ENCODE assay signal across 10 cellular contexts in genomic region chr16:1003551-1004347, GRCh38. TPM values are rescaled to one million over a fixed set of nuclear protein-coding genes. Genes with fewer than 3 reads are reported as not detected.
DNase-seq lines count a peak whose midpoint lies in the region; ATAC-seq and TF ChIP-seq lines count a peak whose summit lies in the region.
"Had no signal": no experiment of that assay in that cellular context is flagged by ENCODE, and none has a peak within 500 bp of the region (broad histone marks: within the 10 kb centered on the region; RNA-seq: fewer than 3 reads in every experiment).

No MANE protein-coding gene starts in this region.

- TF ChIP-seq CTCF in transverse colon (IDR thresholded peaks at IDR 0.05), result no peak

- no peak overlapping the region for H3K27ac ChIP-seq in transverse colon

- no peaks in the 10 kb centered on the region for H3K9me3 Mint-ChIP-seq in T-helper 1 cell treated with Interleukin-12 subunit alpha and Interleukin-12 subunit beta and Interleukin-4 antibody, amounts not matched to agents 30 μg/mL and 1 μg/mL, for 36 hours
- H3K9me3 Mint-ChIP-seq: IgD-negative memory B cell had no signal

- H3K4me1 Mint-ChIP-seq in T-helper 1 cell treated with Interleukin-12 subunit alpha and Interleukin-12 subunit beta and Interleukin-4 antibody, amounts not matched to agents 30 μg/mL and 1 μg/mL, for 36 hours (ENCODE audit: low read depth), result peaks cover 6% of the 10 kb centered on the region

- ATAC-seq in GM19463 (IDR thresholded peaks at IDR 0.05; ENCODE audit: unreplicated experiment), result no peak
- ATAC-seq in HG03135 (IDR thresholded peaks at IDR 0.05; ENCODE audit: unreplicated experiment), result no peak

- peaks cover 21% of the 10 kb centered on the region for H3K27me3 ChIP-seq in transverse colon

- no peak for TF ChIP-seq EP300 in transverse colon (IDR thresholded peaks at IDR 0.05; ENCODE audit: low read depth)

- H3K4me3 Mint-ChIP-seq in T-helper 1 cell treated with Interleukin-12 subunit alpha and Interleukin-12 subunit beta and Interleukin-4 antibody, amounts not matched to agents 30 μg/mL and 1 μg/mL, for 36 hours, result peak overlapping the region; percentile 44
- H3K4me3 Mint-ChIP-seq: IgD-negative memory B cell had no signal

- no peak overlapping the region for H3K4me3 ChIP-seq in transverse colon

- DNase-seq in Daoy (ENCODE audit: low read depth), result peak; percentile 76
- peak; percentile 59 for DNase-seq in activated naive CD4-positive, alpha-beta T cell treated with anti-CD3 and anti-CD28 coated beads, Interleukin-2, amount 50 U/mL, for 16 hours
- peak; percentile 31 to 42 for DNase-seq in stimulated activated CD4-positive, alpha-beta T cell treated with anti-CD3 and anti-CD28 coated beads, Interleukin-12 subunit alpha, Interleukin-12 subunit beta, amount 100 ng/mL, for 24 hours (ENCODE audit: low read depth in 2 of 2)
- DNase-seq in NCI-H82 treated with DMSO at 0.1 percent for 48 hours (lab: John Stamatoyannopoulos, UW; ENCODE audit: unreplicated experiment), result no peak
- no peak for DNase-seq in transverse colon
- DNase-seq: NCI-H526 had no signal

- TF ChIP-seq POLR2A in transverse colon (IDR thresholded peaks at IDR 0.05), result no peak

- H3K4me1 ChIP-seq in transverse colon, result peaks cover 0 to 6% (median 1%) of the 10 kb centered on the region in 4 donors

- H3K36me3 ChIP-seq in transverse colon, result no peaks in the 10 kb centered on the region

- H3K36me3 Mint-ChIP-seq in T-helper 1 cell treated with Interleukin-12 subunit alpha and Interleukin-12 subunit beta and Interleukin-4 antibody, amounts not matched to agents 30 μg/mL and 1 μg/mL, for 36 hours (ENCODE audit: low read depth), result no peaks in the 10 kb centered on the region
- H3K36me3 Mint-ChIP-seq: IgD-negative memory B cell had no signal

- H3K27ac Mint-ChIP-seq in T-helper 1 cell treated with Interleukin-12 subunit alpha and Interleukin-12 subunit beta and Interleukin-4 antibody, amounts not matched to agents 30 μg/mL and 1 μg/mL, for 36 hours, result no peak overlapping the region
- H3K27ac Mint-ChIP-seq: IgD-negative memory B cell had no signal

- in situ Hi-C loops in transverse colon (cut with MboI; ENCODE audit: low pct_ligation_motif_present in 1 of 4, low pct_unique_long_range_greater_than_20kb in 1 of 4, low sequenced_read_pairs in 3 of 4), result no loop called here

- WGBS in transverse colon (ENCODE audit: low coverage in 1 of 2), 2 donors, result 59% methylated on average over 17 of the region's 33 CpGs; no CpG with 5 or more reads in 1 of the 2 donors

- intact Hi-C loops in transverse colon (cut with DNase I; ENCODE audit: low total_unique reads), result no loop called here

- H3K9me3 ChIP-seq in transverse colon, result no peaks in the 10 kb centered on the region

- peaks cover 19% of the 10 kb centered on the region for H3K27me3 Mint-ChIP-seq in T-helper 1 cell treated with Interleukin-12 subunit alpha and Interleukin-12 subunit beta and Interleukin-4 antibody, amounts not matched to agents 30 μg/mL and 1 μg/mL, for 36 hours (ENCODE audit: low read depth)

RNA-seq across cellular contexts. Expression of gene SOX8, which starts 22.2 kb away (rescaled TPM):
- total RNA-seq in Daoy (2014; rRNA removed; shearing (Covaris generic)), result 0.17 TPM in 1 of 2 replicates, not detected in the other
- 1 to 10 TPM in 1 of 4 donors, under 1 TPM in 3; 0.37 to 1.9 (median 0.50) TPM for total RNA-seq in transverse colon

RNA-seq across cellular contexts. Expression of gene LMF1, which starts 33.0 kb away (rescaled TPM):
- total RNA-seq in Daoy (2014; rRNA removed; shearing (Covaris generic)), result 1.8 and 2.6 TPM in 2 replicates
- 10 to 100 TPM; 15.9 to 34.8 (median 19.6) TPM for total RNA-seq in transverse colon

Comparison
In these comparisons a context has a peak if more than half of its experiments do, and no peak if none do; other contexts are left out.
1. DNase-seq: peak in Daoy (single experiment), activated naive CD4-positive, alpha-beta T cell treated with anti-CD3 and anti-CD28 coated beads, Interleukin-2, amount 50 U/mL, for 16 hours (single experiment) and stimulated activated CD4-positive, alpha-beta T cell treated with anti-CD3 and anti-CD28 coated beads, Interleukin-12 subunit alpha, Interleukin-12 subunit beta, amount 100 ng/mL, for 24 hours (2 of 2); none in NCI-H82 treated with DMSO at 0.1 percent for 48 hours (single experiment) and transverse colon (single experiment).